ENCODE assay signal across 35 cellular contexts in genomic region chr1:161265305-161265704, GRCh38. TPM values are rescaled to one million over a fixed set of nuclear protein-coding genes. Genes with fewer than 3 reads are reported as not detected.
"Had no signal": no experiment of that assay in that cellular context is flagged by ENCODE, and none has a peak within 500 bp of the region (broad histone marks: within the 10 kb centered on the region; RNA-seq: fewer than 3 reads in every experiment).

No MANE protein-coding gene starts in this region.

- ATAC-seq: heart right ventricle; left cardiac atrium; left lobe of liver; lower lobe of right lung; natural killer cell; right cardiac atrium; sciatic nerve; stimulated activated memory B cell treated with anti-CD40 and anti-IgM and Interleukin-4, amounts not matched to agents 10 μg/mL and 1 μg/mL and 100 μg/mL, for 72 hours had no signal

- H3K27ac Mint-ChIP-seq: immature natural killer cell; mesothelial cell of epicardium; naive B cell; natural killer cell; nephron progenitor cell; progenitor cell of endocrine pancreas; stimulated activated memory B cell treated with anti-CD40 and anti-IgM and Interleukin-4, amounts not matched to agents 10 μg/mL and 1 μg/mL and 100 μg/mL, for 72 hours had no signal

- H3K27ac ChIP-seq: heart right ventricle, hepatocyte, lower lobe of right lung, spleen, stomach, testis, thyroid gland, upper lobe of left lung, vagina had no signal

- H3K4me1 Mint-ChIP-seq: immature natural killer cell had no signal

- H3K4me3 Mint-ChIP-seq: immature natural killer cell; mesothelial cell of epicardium; naive B cell; natural killer cell; nephron progenitor cell; stimulated activated memory B cell treated with anti-CD40 and anti-IgM and Interleukin-4, amounts not matched to agents 10 μg/mL and 1 μg/mL and 100 μg/mL, for 72 hours had no signal

- H2AFZ ChIP-seq: hepatocyte had no signal

- H3K79me2 ChIP-seq: hepatocyte had no signal

- H3K27me3 ChIP-seq: ovary, testis, thyroid gland, upper lobe of left lung, vagina had no signal

- H3K9me3 Mint-ChIP-seq: immature natural killer cell; mesothelial cell of epicardium; naive B cell; natural killer cell; nephron progenitor cell; stimulated activated memory B cell treated with anti-CD40 and anti-IgM and Interleukin-4, amounts not matched to agents 10 μg/mL and 1 μg/mL and 100 μg/mL, for 72 hours had no signal

- FAIRE-seq: islet of Langerhans, small intestine had no signal

- H3K4me1 ChIP-seq: lower lobe of right lung had no signal

- H3K9me3 ChIP-seq: heart right ventricle, lower lobe of right lung, ovary, spleen, stomach, testis, thyroid gland, transverse colon, upper lobe of left lung, vagina had no signal

- H3K4me2 ChIP-seq: hepatocyte had no signal

- DNase-seq: heart right ventricle; immature natural killer cell; left cardiac atrium; lower lobe of right lung; mammary epithelial cell; mesenchymal stem cell; naive B cell; natural killer cell; nephron progenitor cell; ovary; retina; right cardiac atrium; small intestine; spleen; stimulated activated CD4-positive, alpha-beta T cell treated with anti-CD3 and anti-CD28 coated beads, Interleukin-4, amount 100 ng/mL, for 24 hours; stimulated activated CD8-positive, alpha-beta memory T cell treated with anti-CD3 and anti-CD28 coated beads, Interleukin-4, amount 100 ng/mL, for 48 hours; stimulated activated naive CD4-positive, alpha-beta T cell treated with Interleukin-2 at 50 U/mL for 16 hours; stomach; testis; thyroid gland; transverse colon; upper lobe of left lung had no signal

- H3K36me3 ChIP-seq: heart right ventricle, lower lobe of right lung, ovary, spleen, stomach, thyroid gland, transverse colon, upper lobe of left lung, vagina had no signal

- H3K4me3 ChIP-seq: heart right ventricle, hepatocyte, lower lobe of right lung, ovary, spleen, stomach, testis, thyroid gland, transverse colon, upper lobe of left lung, vagina had no signal

RNA-seq across cellular contexts. Expression of gene PCP4L1, which starts 6.8 kb away (rescaled TPM):
- total RNA-seq: kidney epithelial cell, mononuclear cell, natural killer cell, pulmonary artery endothelial cell had no signal
- polyA plus RNA-seq: immature natural killer cell had no signal

RNA-seq across cellular contexts. Expression of gene NR1I3, which starts 27.3 kb away (rescaled TPM):
- total RNA-seq: heart right ventricle, kidney epithelial cell, left cardiac atrium, lower lobe of right lung, mammary epithelial cell, mesothelial cell of epicardium, natural killer cell, omental fat pad, ovary, progenitor cell of endocrine pancreas, pulmonary artery endothelial cell, right cardiac atrium, sciatic nerve, spleen, thyroid gland, transverse colon, upper lobe of left lung, urinary bladder, vagina had no signal
- polyA plus RNA-seq: immature natural killer cell, mammary epithelial cell, ovary, stomach had no signal

RNA-seq across cellular contexts. Expression of gene APOA2, which starts 41.9 kb away (rescaled TPM):
- total RNA-seq: kidney epithelial cell, lower lobe of right lung, mammary epithelial cell, mesothelial cell of epicardium, mononuclear cell, natural killer cell, omental fat pad, pulmonary artery endothelial cell, right cardiac atrium, sciatic nerve, spleen, testis, thyroid gland, transverse colon, urinary bladder, vagina had no signal
- polyA plus RNA-seq: heart right ventricle, immature natural killer cell, mammary epithelial cell, ovary, stomach had no signal

RNA-seq across cellular contexts. Expression of gene MPZ, which starts 44.5 kb away (rescaled TPM):
- polyA plus RNA-seq: immature natural killer cell had no signal
